11 cellular contexts compared by ENCODE assay signal in the genomic region with DNA sequence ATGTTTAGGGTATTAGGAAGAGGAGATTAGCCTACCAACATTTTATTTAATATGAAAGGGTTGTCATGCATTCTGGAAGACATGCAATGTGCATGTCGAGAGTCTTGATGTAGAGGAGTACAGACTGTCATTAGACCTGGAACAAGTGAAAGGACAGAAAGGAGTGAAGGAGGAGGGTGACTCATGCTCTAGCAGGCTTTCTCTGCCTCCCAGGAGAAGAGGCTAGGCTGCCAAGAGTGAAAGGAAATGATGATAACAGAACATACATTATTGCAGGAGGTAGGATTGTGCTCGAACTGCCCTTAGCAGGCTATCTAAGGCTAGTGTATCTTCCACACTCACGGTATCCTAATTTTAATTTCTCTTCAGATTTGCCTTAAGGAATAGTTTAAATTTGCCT.
DNase-seq lines count a peak whose midpoint lies in the region; ATAC-seq, FAIRE-seq and TF ChIP-seq lines count a peak whose summit lies in the region.
"Had no signal": no experiment of that assay in that cellular context is flagged by ENCODE, and none has a peak within 500 bp of the region (broad histone marks: within the 10 kb centered on the region; RNA-seq: fewer than 3 reads in every experiment).

No MANE protein-coding gene starts in this region.

- no peaks in the 10 kb centered on the region for H3K9me3 Mint-ChIP-seq in CD8-positive, alpha-beta memory T cell
- H3K9me3 Mint-ChIP-seq in astrocyte (ENCODE audit: unreplicated experiment): no peaks in the 10 kb centered on the region
- H3K9me3 Mint-ChIP-seq in type B pancreatic cell: no peaks in the 10 kb centered on the region
- H3K9me3 Mint-ChIP-seq: memory B cell had no signal

- CTCF ChIA-PET in CD8-positive, alpha-beta memory T cell (lab: Charles Lee): no interaction called here
- CTCF ChIA-PET in PC-9 (lab: Charles Lee): no interaction called here

- peak; percentile 5 for FAIRE-seq in astrocyte (lab: Jason Lieb, UNC)

- no peak overlapping the region for H2BK5ac ChIP-seq in mesenchymal stem cell (ENCODE audit: low read depth, low read length, poor library complexity, severe bottlenecking)

- no peak overlapping the region for H3K4me2 ChIP-seq in astrocyte (ENCODE audit: low read length)
- H3K4me2 ChIP-seq in mesenchymal stem cell (ENCODE audit: low read length, poor library complexity, severe bottlenecking): no peak overlapping the region
- H3K4me2 ChIP-seq in PC-9: no peak overlapping the region

- peak overlapping the region in 7 of 8 donors; percentile 12 to 93 (median 18) for H3K27ac Mint-ChIP-seq in CD8-positive, alpha-beta memory T cell
- no peak overlapping the region for H3K27ac Mint-ChIP-seq in astrocyte (ENCODE audit: unreplicated experiment)
- H3K27ac Mint-ChIP-seq in type B pancreatic cell: no peak overlapping the region
- H3K27ac Mint-ChIP-seq: memory B cell had no signal

- no peaks in the 10 kb centered on the region for H4K20me1 ChIP-seq in astrocyte (ENCODE audit: insufficient read depth, low read length)
- H4K20me1 ChIP-seq in PC-9 (ENCODE audit: insufficient read depth): no peaks in the 10 kb centered on the region

- H3K27me3 Mint-ChIP-seq in CD8-positive, alpha-beta memory T cell: peaks cover 0 to 1% of the 10 kb centered on the region in 2 donors
- H3K27me3 Mint-ChIP-seq in astrocyte (ENCODE audit: low read depth, unreplicated experiment) (no peaks in the 10 kb centered on the region), type B pancreatic cell (no peaks in the 10 kb centered on the region)
- H3K27me3 Mint-ChIP-seq: memory B cell had no signal

- intact Hi-C loops in PC-9 (cut with micrococcal nuclease; ENCODE audit: unreplicated experiment): no loop called here

- H3K79me2 ChIP-seq in astrocyte (ENCODE audit: insufficient read depth, low read length) (no peaks in the 10 kb centered on the region), PC-9 (ENCODE audit: low read depth) (no peaks in the 10 kb centered on the region)

- peaks cover 0 to 31% (median 15%) of the 10 kb centered on the region in 3 donors for H3K36me3 Mint-ChIP-seq in CD8-positive, alpha-beta memory T cell
- peaks cover 3% of the 10 kb centered on the region for H3K36me3 Mint-ChIP-seq in astrocyte (ENCODE audit: low read depth, unreplicated experiment)
- peaks cover 13% of the 10 kb centered on the region for H3K36me3 Mint-ChIP-seq in type B pancreatic cell

- H3K23ac ChIP-seq in mesenchymal stem cell (ENCODE audit: low read length in 2 of 2): no peak overlapping the region

- H3K9ac ChIP-seq in astrocyte (ENCODE audit: low read length) (no peak overlapping the region), mesenchymal stem cell (ENCODE audit: low read length) (no peak overlapping the region)

- H3K14ac ChIP-seq in mesenchymal stem cell (ENCODE audit: low read length in 2 of 2): no peak overlapping the region

- no peak overlapping the region for H2AK5ac ChIP-seq in mesenchymal stem cell (ENCODE audit: low read length, severe bottlenecking)

- H2BK120ac ChIP-seq in mesenchymal stem cell (ENCODE audit: low read depth, low read length): no peak overlapping the region

- TF ChIP-seq CTCF in astrocyte (IDR thresholded peaks at IDR 0.05; ENCODE audit: insufficient read depth, low read depth, low read length) (no peak), PC-9 (conservative IDR thresholded peaks at IDR 0.05) (no peak), type B pancreatic cell (conservative IDR thresholded peaks at IDR 0.05) (no peak)

- no peak overlapping the region for H4K91ac ChIP-seq in mesenchymal stem cell (ENCODE audit: low read length)

- no peak for DNase-seq in CD8-positive, alpha-beta memory T cell
- DNase-seq in HPDE6-E6E7 (ENCODE audit: extremely low spot score) (peak; percentile 16), astrocyte (ENCODE audit: low read depth) (peak; percentile 76), mesenchymal stem cell (peak; percentile 51), PC-9 (no peak), type B pancreatic cell (ENCODE audit: extremely low spot score, unreplicated experiment) (no peak), NCI-H510A treated with DMSO at 0.1 percent for 48 hours (lab: John Stamatoyannopoulos, UW) (no peak)
- DNase-seq: effector CD4-positive, alpha-beta T cell; GOT3 had no signal

- H3K4me1 ChIP-seq in CD8-positive, alpha-beta memory T cell (ENCODE audit: insufficient read depth, low read length): peaks cover 33% of the 10 kb centered on the region
- peaks cover 11% of the 10 kb centered on the region for H3K4me1 ChIP-seq in astrocyte (ENCODE audit: insufficient read depth, low read length)
- H3K4me1 ChIP-seq in mesenchymal stem cell (ENCODE audit: control insufficient read depth, insufficient read depth, low read depth, low read length): peaks cover 4% of the 10 kb centered on the region
- no peaks in the 10 kb centered on the region for H3K4me1 ChIP-seq in PC-9 (replicated peaks; ENCODE audit: insufficient read depth)

- no peak overlapping the region for H4K8ac ChIP-seq in mesenchymal stem cell (ENCODE audit: low read length)

- H3K4me3 Mint-ChIP-seq in CD8-positive, alpha-beta memory T cell: peak overlapping the region in 5 of 7 donors; percentile 25 to 80 (median 37)
- H3K4me3 Mint-ChIP-seq in astrocyte (ENCODE audit: unreplicated experiment): no peak overlapping the region
- H3K4me3 Mint-ChIP-seq in type B pancreatic cell: no peak overlapping the region
- H3K4me3 Mint-ChIP-seq: memory B cell had no signal

- H2AFZ ChIP-seq in astrocyte (ENCODE audit: low read depth, low read length) (no peak overlapping the region), mesenchymal stem cell (ENCODE audit: low read depth, low read length) (no peak overlapping the region), PC-9 (no peak overlapping the region)

- H3K4me1 Mint-ChIP-seq in CD8-positive, alpha-beta memory T cell: peaks cover 61 to 81% (median 63%) of the 10 kb centered on the region in 3 donors
- H3K4me1 Mint-ChIP-seq in astrocyte (ENCODE audit: low read depth, unreplicated experiment) (peaks cover 8% of the 10 kb centered on the region), type B pancreatic cell (ENCODE audit: unreplicated experiment) (peaks cover 9% of the 10 kb centered on the region)

- no peak overlapping the region for H2BK12ac ChIP-seq in mesenchymal stem cell (ENCODE audit: low read length in 2 of 2)

- POLR2A ChIA-PET in CD8-positive, alpha-beta memory T cell (lab: Charles Lee): no interaction called here
- POLR2A ChIA-PET in PC-9 (lab: Charles Lee; ENCODE audit: unreplicated experiment): no interaction called here

- no peak overlapping the region for H3K4ac ChIP-seq in mesenchymal stem cell (ENCODE audit: low read depth in 1 of 2, low read length in 2 of 2)

- peaks cover 12% of the 10 kb centered on the region for H3K79me1 ChIP-seq in mesenchymal stem cell (replicated peaks; ENCODE audit: low read length, poor library complexity, severe bottlenecking)

- H3K9me2 ChIP-seq in PC-9 (ENCODE audit: insufficient read depth): no peaks in the 10 kb centered on the region

- H3K9me3 ChIP-seq in CD8-positive, alpha-beta memory T cell (ENCODE audit: low read length): no peaks in the 10 kb centered on the region
- H3K9me3 ChIP-seq in astrocyte (ENCODE audit: insufficient read depth, low read depth, low read length) (no peaks in the 10 kb centered on the region), mesenchymal stem cell (ENCODE audit: control insufficient read depth, low read length) (no peaks in the 10 kb centered on the region), PC-9 (ENCODE audit: insufficient read depth, low read depth) (no peaks in the 10 kb centered on the region)

- no peaks in the 10 kb centered on the region for H3K27me3 ChIP-seq in CD8-positive, alpha-beta memory T cell (ENCODE audit: insufficient read depth, low read length, poor library complexity, severe bottlenecking)
- H3K27me3 ChIP-seq in astrocyte (ENCODE audit: insufficient read depth, low read length) (no peaks in the 10 kb centered on the region), mesenchymal stem cell (ENCODE audit: control insufficient read depth in 1 of 2, insufficient read depth in 1 of 2, low read length in 2 of 2) (no peaks in the 10 kb centered on the region), PC-9 (ENCODE audit: insufficient read depth, low read depth) (no peaks in the 10 kb centered on the region)

- H3K36me3 ChIP-seq in CD8-positive, alpha-beta memory T cell (ENCODE audit: insufficient read depth, low read length): peaks cover 4% of the 10 kb centered on the region
- H3K36me3 ChIP-seq in astrocyte (ENCODE audit: insufficient read depth, low read length): no peaks in the 10 kb centered on the region
- H3K36me3 ChIP-seq in mesenchymal stem cell (ENCODE audit: control insufficient read depth in 1 of 2, insufficient read depth in 2 of 2, low read depth in 1 of 2, low read length in 2 of 2): peaks cover 0 to 13% of the 10 kb centered on the region in 2 experiments
- no peaks in the 10 kb centered on the region for H3K36me3 ChIP-seq in PC-9 (ENCODE audit: low read depth)

- H3K18ac ChIP-seq in mesenchymal stem cell (ENCODE audit: low read depth in 1 of 2, low read length in 2 of 2): no peak overlapping the region

- H3F3A ChIP-seq in PC-9 (ENCODE audit: insufficient read depth, low read depth): no peaks in the 10 kb centered on the region

- no TSS peak for BruUV-seq in PC-9 (replicated peaks; lab: Mats Ljungman, UMichigan)

- H3K27ac ChIP-seq in CD8-positive, alpha-beta memory T cell (ENCODE audit: low read depth, low read length): no peak overlapping the region
- H3K27ac ChIP-seq in astrocyte (ENCODE audit: low read depth, low read length) (no peak overlapping the region), mesenchymal stem cell (ENCODE audit: low read length, poor library complexity, severe bottlenecking) (no peak overlapping the region), PC-9 (no peak overlapping the region)

- no peak overlapping the region for H2BK15ac ChIP-seq in mesenchymal stem cell (ENCODE audit: low read depth, poor library complexity, severe bottlenecking)

- H3K4me3 ChIP-seq in CD8-positive, alpha-beta memory T cell (ENCODE audit: low read length): no peak overlapping the region
- H3K4me3 ChIP-seq in astrocyte (ENCODE audit: insufficient read depth, low read depth, low read length): no peak overlapping the region
- H3K4me3 ChIP-seq in mesenchymal stem cell (ENCODE audit: insufficient read depth in 1 of 2, low read depth in 1 of 2, low read length in 2 of 2): no peak overlapping the region
- H3K4me3 ChIP-seq in PC-9: no peak overlapping the region

- WGBS in mesenchymal stem cell: 66% methylated on average over 1 of the region's 3 CpGs

- no peak for ATAC-seq in HG02938 (IDR thresholded peaks at IDR 0.05; ENCODE audit: unreplicated experiment)

Comparison
In these comparisons a context has a peak if more than half of its experiments do, and no peak if none do; other contexts are left out.
1. DNase-seq: peak in HPDE6-E6E7 (single experiment), astrocyte (single experiment) and mesenchymal stem cell (single experiment); none in CD8-positive, alpha-beta memory T cell (0 of 5), PC-9 (0 of 2), type B pancreatic cell (single experiment) and NCI-H510A treated with DMSO at 0.1 percent for 48 hours (single experiment).
2. H3K27ac Mint-ChIP-seq: peak in CD8-positive, alpha-beta memory T cell (7 of 8); none in astrocyte (single experiment) and type B pancreatic cell (single experiment).
3. H3K4me3 Mint-ChIP-seq: peak in CD8-positive, alpha-beta memory T cell (5 of 7); none in astrocyte (single experiment) and type B pancreatic cell (single experiment).